ENCODE assay signal across 1 cellular context in genomic region chr19:43457809-43458208, GRCh38.
TF ChIP-seq lines count a peak whose summit lies in the region.

No MANE protein-coding gene starts in this region.

TF ChIP-seq in K562, 482 proteins besides CTCF, POLR2A, EP300 and RAD21 (continued from another document and continues in another):
- TF ChIP-seq RCOR1 (IDR thresholded peaks at IDR 0.05; ENCODE audit: borderline replicate concordance in 1 of 2, low read depth in 2 of 2, low read length in 2 of 2): no peak
- no peak for TF ChIP-seq FOXP1 (CRISPR knock-in tag; IDR thresholded peaks at IDR 0.05)
- no peak for TF ChIP-seq CHD7 (IDR thresholded peaks at IDR 0.05; ENCODE audit: low read depth, low read length)
- no peak for TF ChIP-seq MTA2 (IDR thresholded peaks at IDR 0.05; ENCODE audit: low read depth)
- peak; percentile 82 for TF ChIP-seq PRDM10 (IDR thresholded peaks at IDR 0.05; ENCODE audit: partially characterized antibody)
- TF ChIP-seq ZNF77 (CRISPR knock-in tag; IDR thresholded peaks at IDR 0.05): no peak
- no peak for TF ChIP-seq NBN (IDR thresholded peaks at IDR 0.05; ENCODE audit: low read depth)
- no peak for TF ChIP-seq COPS2 (conservative IDR thresholded peaks at IDR 0.05)
- TF ChIP-seq MCM2 (IDR thresholded peaks at IDR 0.05; ENCODE audit: low read depth): no peak
- no peak for TF ChIP-seq NELFE (IDR thresholded peaks at IDR 0.05; ENCODE audit: insufficient read depth, insufficient read length)
- no peak for TF ChIP-seq ZKSCAN8 (CRISPR knock-in tag; IDR thresholded peaks at IDR 0.05)
- TF ChIP-seq MEF2A (IDR thresholded peaks at IDR 0.05; ENCODE audit: control insufficient read depth, low read depth, low read length): peak; percentile 75
- no peak for TF ChIP-seq THAP12 (CRISPR knock-in tag; IDR thresholded peaks at IDR 0.05)
- TF ChIP-seq ZNF696 (CRISPR knock-in tag; conservative IDR thresholded peaks at IDR 0.05): no peak
- no peak for TF ChIP-seq ATF2 (CRISPR knock-in tag; IDR thresholded peaks at IDR 0.05)
- TF ChIP-seq ZNF12 (CRISPR knock-in tag; IDR thresholded peaks at IDR 0.05): no peak
- TF ChIP-seq ZNF324 (CRISPR knock-in tag; IDR thresholded peaks at IDR 0.05): no peak
- TF ChIP-seq ATF6 (CRISPR knock-in tag; IDR thresholded peaks at IDR 0.05): no peak
- TF ChIP-seq FOXM1 (IDR thresholded peaks at IDR 0.05; ENCODE audit: low read depth): no peak
- TF ChIP-seq FOXM1 (CRISPR knock-in tag; IDR thresholded peaks at IDR 0.05; ENCODE audit: low read depth): no peak
- TF ChIP-seq BRCA1 (IDR thresholded peaks at IDR 0.05): no peak
- no peak for TF ChIP-seq BRCA1 (CRISPR knock-in tag; IDR thresholded peaks at IDR 0.05)
- no peak for TF ChIP-seq ZNF197 (CRISPR knock-in tag; IDR thresholded peaks at IDR 0.05; ENCODE audit: low read depth)
- no peak for TF ChIP-seq SMAD2 (IDR thresholded peaks at IDR 0.05; ENCODE audit: low read depth, low read length)
- TF ChIP-seq C11orf30 (IDR thresholded peaks at IDR 0.05; ENCODE audit: low read depth): peak; percentile 65
- no peak for TF ChIP-seq U2AF2 (optimal IDR thresholded peaks at IDR 0.05; ENCODE audit: low read depth, low read length)
- no peak for TF ChIP-seq DLX4 (CRISPR knock-in tag; IDR thresholded peaks at IDR 0.05)
- TF ChIP-seq KLF13 (tag; IDR thresholded peaks at IDR 0.05; ENCODE audit: borderline replicate concordance, low read depth): no peak
- TF ChIP-seq SMARCA4 (IDR thresholded peaks at IDR 0.05): peak; percentile 52; the same call in 1 of the 2 replicates
